Comparison of ENCODE assay signal across 9 cellular contexts in genomic region chr16:28930652-28931051, GRCh38. TPM values are rescaled to one million over a fixed set of nuclear protein-coding genes. Genes with fewer than 3 reads are reported as not detected.
DNase-seq lines count a peak whose midpoint lies in the region; ATAC-seq, FAIRE-seq and TF ChIP-seq lines count a peak whose summit lies in the region.
"Had no signal": no experiment of that assay in that cellular context is flagged by ENCODE, and none has a peak within 500 bp of the region (broad histone marks: within the 10 kb centered on the region; RNA-seq: fewer than 3 reads in every experiment).

No MANE protein-coding gene starts in this region.

- no peaks in the 10 kb centered on the region for H3K27me3 ChIP-seq in neuronal stem cell (ENCODE audit: control insufficient read depth in 3 of 3, insufficient read depth in 3 of 3, low read depth in 1 of 3, low read length in 3 of 3)

- no peaks in the 10 kb centered on the region for H3K36me3 ChIP-seq in neuronal stem cell (replicated peaks in 1 of 2; ENCODE audit: control insufficient read depth in 2 of 2, insufficient read depth in 2 of 2, low read length in 2 of 2)

- H3K4me3 Mint-ChIP-seq in WTC11: no peak overlapping the region
- H3K4me3 Mint-ChIP-seq in osteocyte (ENCODE audit: unreplicated experiment): no peak overlapping the region

- H3K27ac Mint-ChIP-seq in WTC11 (peak overlapping the region; percentile 25), osteocyte (ENCODE audit: unreplicated experiment) (no peak overlapping the region)

- no peak overlapping the region for H2AK5ac ChIP-seq in neuronal stem cell (ENCODE audit: low read depth, low read length)

- no CpG with 5 or more reads among the region's 3 CpGs for WGBS in neuronal stem cell (ENCODE audit: extremely low coverage in 2 of 2, insufficient read length in 2 of 2, insufficient replicate concordance in 1 of 2), 2 donors

- POLR2A ChIA-PET in WTC11 (lab: Charles Lee): no interaction called here

- H3K4me1 Mint-ChIP-seq in WTC11 (peaks cover 8% of the 10 kb centered on the region), osteocyte (ENCODE audit: unreplicated experiment) (peaks cover 4% of the 10 kb centered on the region)

- H3K9ac ChIP-seq in neuronal stem cell (ENCODE audit: low read depth, low read length, poor library complexity): no peak overlapping the region

- H3K9me3 Mint-ChIP-seq in WTC11: no peaks in the 10 kb centered on the region
- no peaks in the 10 kb centered on the region for H3K9me3 Mint-ChIP-seq in osteocyte (ENCODE audit: unreplicated experiment)

- H3K9me3 ChIP-seq in neuronal stem cell (replicated peaks in 1 of 2; ENCODE audit: control insufficient read depth in 2 of 2, insufficient read depth in 1 of 2, low read depth in 1 of 2, low read length in 2 of 2): no peaks in the 10 kb centered on the region

- TF ChIP-seq POLR2A in GM15510 (IDR thresholded peaks at IDR 0.05; ENCODE audit: borderline replicate concordance, extremely low read depth, insufficient read length): peak; percentile 26

- no peak overlapping the region for H3K14ac ChIP-seq in neuronal stem cell (ENCODE audit: low read length)

- no peak for TF ChIP-seq CTCF in WTC11 (IDR thresholded peaks at IDR 0.05)
- TF ChIP-seq CTCF in osteocyte (IDR thresholded peaks at IDR 0.05): no peak

- peaks cover 9% of the 10 kb centered on the region for H3K27me3 Mint-ChIP-seq in WTC11 (ENCODE audit: low read depth)
- no peaks in the 10 kb centered on the region for H3K27me3 Mint-ChIP-seq in osteocyte (ENCODE audit: unreplicated experiment)

- peak overlapping the region; percentile 91 for H2AFZ ChIP-seq in neuronal stem cell (ENCODE audit: low read length)

- ATAC-seq in HG02943 (IDR thresholded peaks at IDR 0.05; ENCODE audit: low read depth, unreplicated experiment) (peak; percentile 56), WTC11 (no peak)

- H3K18ac ChIP-seq in neuronal stem cell (ENCODE audit: low read length): no peak overlapping the region

- H2BK120ac ChIP-seq in neuronal stem cell (ENCODE audit: low read depth, low read length): no peak overlapping the region

- FAIRE-seq in frontal cortex (lab: Jason Lieb, UNC): no peak
- FAIRE-seq: islet of Langerhans had no signal

- H4K8ac ChIP-seq in neuronal stem cell (ENCODE audit: low read depth, low read length): no peak overlapping the region

- no peak overlapping the region for H3K4me3 ChIP-seq in neuronal stem cell (ENCODE audit: low read length in 2 of 2)

- no peaks in the 10 kb centered on the region for H3K79me1 ChIP-seq in neuronal stem cell (ENCODE audit: low read depth, low read length)

- peaks cover 4% of the 10 kb centered on the region in 2 donors for H3K4me1 ChIP-seq in neuronal stem cell (ENCODE audit: control insufficient read depth in 2 of 2, insufficient read depth in 1 of 2, low read depth in 1 of 2, low read length in 2 of 2)

- peak overlapping the region; percentile 87 for H3K27ac ChIP-seq in neuronal stem cell (replicated peaks; ENCODE audit: low read length)

- no peak overlapping the region for H2BK5ac ChIP-seq in neuronal stem cell (ENCODE audit: low read length)

- H2BK12ac ChIP-seq in neuronal stem cell (ENCODE audit: low read length): no peak overlapping the region

- H4K91ac ChIP-seq in neuronal stem cell (ENCODE audit: low read depth, low read length, poor library complexity): no peak overlapping the region

- no peak overlapping the region for H3K23ac ChIP-seq in neuronal stem cell (ENCODE audit: low read depth, low read length, poor library complexity)

- H3K4me2 ChIP-seq in neuronal stem cell (ENCODE audit: insufficient read depth, low read length, poor library complexity, severe bottlenecking): no peak overlapping the region

- no peak overlapping the region for H3K4ac ChIP-seq in neuronal stem cell (ENCODE audit: low read length)

- CTCF ChIA-PET in WTC11 (lab: Charles Lee): no interaction called here

- DNase-seq in WTC11 (ENCODE audit: low spot score) (no peak), neuronal stem cell (ENCODE audit: low spot score) (peak; percentile 75), frontal cortex (ENCODE audit: low spot score in 2 of 2) (no peak), osteocyte (ENCODE audit: extremely low spot score, unreplicated experiment) (no peak), NCI-H2227 treated with DMSO at 0.1 percent for 48 hours (lab: John Stamatoyannopoulos, UW) (no peak)

- no peak overlapping the region for H2BK15ac ChIP-seq in neuronal stem cell (ENCODE audit: low read length)

- H3K36me3 Mint-ChIP-seq in WTC11 (no peaks in the 10 kb centered on the region), osteocyte (ENCODE audit: unreplicated experiment) (no peaks in the 10 kb centered on the region)

TF ChIP-seq in WTC11, 78 proteins besides CTCF, POLR2A, EP300 and RAD21:
- no peak for TF ChIP-seq ZNF232 (CRISPR knock-in tag; IDR thresholded peaks at IDR 0.05)
- TF ChIP-seq CBFB (CRISPR knock-in tag; IDR thresholded peaks at IDR 0.05; ENCODE audit: low read depth): no peak
- no peak for TF ChIP-seq TEAD1 (CRISPR knock-in tag; IDR thresholded peaks at IDR 0.05)
- TF ChIP-seq, protein P1, sequence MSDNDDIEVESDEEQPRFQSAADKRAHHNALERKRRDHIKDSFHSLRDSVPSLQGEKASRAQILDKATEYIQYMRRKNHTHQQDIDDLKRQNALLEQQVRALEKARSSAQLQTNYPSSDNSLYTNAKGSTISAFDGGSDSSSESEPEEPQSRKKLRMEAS (CRISPR knock-in tag; IDR thresholded peaks at IDR 0.05): no peak
- no peak for TF ChIP-seq PRRX2 (CRISPR knock-in tag; IDR thresholded peaks at IDR 0.05)
- TF ChIP-seq JUN (CRISPR knock-in tag; IDR thresholded peaks at IDR 0.05): no peak
- no peak for TF ChIP-seq FOXK1 (CRISPR knock-in tag; IDR thresholded peaks at IDR 0.05)
- TF ChIP-seq, protein P2, sequence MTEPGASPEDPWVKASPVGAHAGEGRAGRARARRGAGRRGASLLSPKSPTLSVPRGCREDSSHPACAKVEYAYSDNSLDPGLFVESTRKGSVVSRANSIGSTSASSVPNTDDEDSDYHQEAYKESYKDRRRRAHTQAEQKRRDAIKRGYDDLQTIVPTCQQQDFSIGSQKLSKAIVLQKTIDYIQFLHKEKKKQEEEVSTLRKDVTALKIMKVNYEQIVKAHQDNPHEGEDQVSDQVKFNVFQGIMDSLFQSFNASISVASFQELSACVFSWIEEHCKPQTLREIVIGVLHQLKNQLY (CRISPR knock-in tag; IDR thresholded peaks at IDR 0.05): no peak
- TF ChIP-seq ZNF425 (CRISPR knock-in tag; conservative IDR thresholded peaks at IDR 0.05): no peak
- TF ChIP-seq, protein P3, sequence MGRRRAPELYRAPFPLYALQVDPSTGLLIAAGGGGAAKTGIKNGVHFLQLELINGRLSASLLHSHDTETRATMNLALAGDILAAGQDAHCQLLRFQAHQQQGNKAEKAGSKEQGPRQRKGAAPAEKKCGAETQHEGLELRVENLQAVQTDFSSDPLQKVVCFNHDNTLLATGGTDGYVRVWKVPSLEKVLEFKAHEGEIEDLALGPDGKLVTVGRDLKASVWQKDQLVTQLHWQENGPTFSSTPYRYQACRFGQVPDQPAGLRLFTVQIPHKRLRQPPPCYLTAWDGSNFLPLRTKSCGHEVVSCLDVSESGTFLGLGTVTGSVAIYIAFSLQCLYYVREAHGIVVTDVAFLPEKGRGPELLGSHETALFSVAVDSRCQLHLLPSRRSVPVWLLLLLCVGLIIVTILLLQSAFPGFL (CRISPR knock-in tag; IDR thresholded peaks at IDR 0.05; ENCODE audit: borderline replicate concordance): no peak
- TF ChIP-seq USF2 (CRISPR knock-in tag; IDR thresholded peaks at IDR 0.05): no peak

RNA-seq across cellular contexts. Expression of gene CD19, which starts 1.1 kb away (rescaled TPM):
- total RNA-seq in WTC11 (2021) (0.90 to 2.5 TPM (median 2.5 TPM) in 3 replicates), frontal cortex (under 0.01 TPM), osteocyte (not detected in 2 replicates)
- 0.21 TPM for polyA plus RNA-seq in neuronal stem cell (2013, experiment 1 of 2)
- polyA plus RNA-seq in neuronal stem cell (2013, experiment 2 of 2): 0.14 TPM
- total RNA-seq: pulmonary artery endothelial cell had no signal

RNA-seq across cellular contexts. Expression of gene RABEP2, which starts 5.6 kb away (rescaled TPM):
- total RNA-seq in WTC11 (2021): 16.5 to 24.0 TPM (median 22.6 TPM) in 3 replicates
- 5.9 TPM for polyA plus RNA-seq in neuronal stem cell (2013, experiment 1 of 2)
- 5.4 TPM for polyA plus RNA-seq in neuronal stem cell (2013, experiment 2 of 2)
- 12.2 TPM for total RNA-seq in frontal cortex
- 19.3 and 20.0 TPM in 2 replicates for total RNA-seq in osteocyte

RNA-seq across cellular contexts. Expression of gene NFATC2IP, which starts 20.1 kb away (rescaled TPM):
- total RNA-seq in WTC11 (2021): 60.7 to 66.6 TPM (median 64.0 TPM) in 3 replicates
- 22.8 TPM for polyA plus RNA-seq in neuronal stem cell (2013, experiment 1 of 2)
- polyA plus RNA-seq in neuronal stem cell (2013, experiment 2 of 2): 23.4 TPM
- total RNA-seq in frontal cortex: 17.9 TPM
- total RNA-seq in osteocyte: 34.9 and 39.5 TPM in 2 replicates

RNA-seq across cellular contexts. Expression of gene SPNS1, which starts 43.9 kb away (rescaled TPM):
- total RNA-seq in WTC11 (2021) (52.4 to 64.4 TPM (median 54.0 TPM) in 3 replicates), frontal cortex (22.4 TPM), osteocyte (89.5 and 96.6 TPM in 2 replicates)
- 21.5 TPM for polyA plus RNA-seq in neuronal stem cell (2013, experiment 1 of 2)
- polyA plus RNA-seq in neuronal stem cell (2013, experiment 2 of 2): 21.8 TPM

RNA-seq across cellular contexts. Expression of gene ATP2A1, which starts 52.4 kb away (rescaled TPM):
- total RNA-seq in WTC11 (2021): 4.7 to 6.4 TPM (median 5.6 TPM) in 3 replicates
- polyA plus RNA-seq in neuronal stem cell (2013, experiment 1 of 2): 1.9 TPM
- polyA plus RNA-seq in neuronal stem cell (2013, experiment 2 of 2): 1.7 TPM
- not detected for total RNA-seq in frontal cortex
- 0.42 and 0.64 TPM in 2 replicates for total RNA-seq in osteocyte
